11 cellular contexts compared by ENCODE assay signal in the genomic region with DNA sequence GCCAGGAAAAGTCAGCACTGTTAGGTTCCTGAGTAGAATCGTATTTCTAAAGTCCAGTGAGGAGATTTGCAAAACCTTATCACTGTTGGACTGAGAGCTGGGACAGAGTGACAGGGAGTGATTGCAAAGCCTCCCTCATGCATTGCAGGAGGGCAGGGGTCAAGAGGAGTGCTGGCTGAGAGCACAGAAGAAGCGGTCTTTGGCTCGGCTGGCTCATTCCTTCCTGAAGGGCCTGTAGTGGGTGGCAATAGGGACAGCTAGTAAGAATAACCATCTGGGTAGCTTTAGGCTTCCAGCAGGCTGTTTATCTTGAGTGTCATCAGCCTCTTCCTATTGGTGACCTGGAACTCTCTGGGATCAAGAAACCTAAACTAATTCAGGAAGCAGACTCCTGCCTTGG. TPM values are rescaled to one million over a fixed set of nuclear protein-coding genes. Genes with fewer than 3 reads are reported as not detected.
A peak's percentile ranks its signal among the peaks of the same experiment; 100 is the strongest.
DNase-seq lines count a peak whose midpoint lies in the region; ATAC-seq, FAIRE-seq and TF ChIP-seq lines count a peak whose summit lies in the region.
"Had no signal": no experiment of that assay in that cellular context is flagged by ENCODE, and none has a peak within 500 bp of the region (broad histone marks: within the 10 kb centered on the region; RNA-seq: fewer than 3 reads in every experiment).

No MANE protein-coding gene starts in this region.

- no peak overlapping the region for H2AFZ ChIP-seq in endothelial cell of umbilical vein (ENCODE audit: low read depth, low read length)

- peaks cover 0 to 4% of the 10 kb centered on the region in 2 experiments for H3K36me3 ChIP-seq in endothelial cell of umbilical vein (ENCODE audit: control insufficient read depth in 2 of 2, extremely low read depth in 1 of 2, insufficient read depth in 2 of 2, low read length in 2 of 2)
- H3K36me3 ChIP-seq in lung (ENCODE audit: control insufficient read depth in 2 of 2, insufficient read depth in 2 of 2, low read length in 2 of 2) = peaks cover 0 to 13% of the 10 kb centered on the region in 2 donors
- peaks cover 25% of the 10 kb centered on the region for H3K36me3 ChIP-seq in thoracic aorta

- TF ChIP-seq CTCF in endothelial cell of umbilical vein (IDR thresholded peaks at IDR 0.05; ENCODE audit: extremely low read depth in 1 of 2, insufficient read depth in 1 of 2, low read depth in 1 of 2, low read length in 2 of 2) (no peak), lung (IDR thresholded peaks at IDR 0.05; ENCODE audit: control extremely low read depth, extremely low read depth) (no peak), thoracic aorta (IDR thresholded peaks at IDR 0.05) (no peak)

- dilution Hi-C loops in endothelial cell of umbilical vein (cut with MboI; ENCODE audit: extremely low pct_ligation_motif_present, low sequenced_read_pairs) = no loop called here

- no peak overlapping the region for H3K4me3 ChIP-seq in endothelial cell of umbilical vein (replicated peaks in 1 of 3; ENCODE audit: insufficient read depth in 1 of 3, low read depth in 1 of 3, low read length in 3 of 3)
- H3K4me3 ChIP-seq in lung = no peak overlapping the region
- no peak overlapping the region for H3K4me3 ChIP-seq in thoracic aorta

- H3K9me1 ChIP-seq in endothelial cell of umbilical vein (replicated peaks; ENCODE audit: control insufficient read depth, extremely low read depth, insufficient read depth, low read length) = no peaks in the 10 kb centered on the region

- POLR2A ChIA-PET in endothelial cell of umbilical vein (lab: Charles Lee) = interaction anchor here (1.0 kb wide), 1 partner anchor 62 kb away, joined by 3 read pairs; no protein-coding TSS in a partner anchor

- DNase-seq in NCI-H2227 (lab: John Stamatoyannopoulos, UW; ENCODE audit: unreplicated experiment) = peak; percentile 48
- no peak for DNase-seq in NCI-H2227 treated with DMSO at 0.1 percent for 48 hours (lab: John Stamatoyannopoulos, UW)
- DNase-seq in endothelial cell of umbilical vein (ENCODE audit: low read depth, low spot score) = peak; percentile 37
- DNase-seq in lung (ENCODE audit: low spot score) = peak; percentile 82
- DNase-seq in thoracic aorta (ENCODE audit: low spot score) = no peak
- DNase-seq in NCI-H2171 (lab: John Stamatoyannopoulos, UW) = no peak
- no peak for DNase-seq in activated gamma-delta T cell (lab: John Stamatoyannopoulos, UW)
- no peak for DNase-seq in NCI-H2171 treated with DMSO at 0.1 percent for 48 hours (lab: John Stamatoyannopoulos, UW)
- DNase-seq: NCI-H510A, T1000 had no signal

- no peak for TF ChIP-seq POLR2A in endothelial cell of umbilical vein (IDR thresholded peaks at IDR 0.05; ENCODE audit: low read depth, low read length)

- WGBS in lung, 2 donors = 31 to 72% methylated on average over 3 of the region's 3 CpGs

- no TSS peak for BruUV-seq in endothelial cell of umbilical vein (replicated peaks; lab: Mats Ljungman, UMichigan)

- H3K9me3 ChIP-seq in endothelial cell of umbilical vein (replicated peaks; ENCODE audit: control insufficient read depth, insufficient read depth, low read length) (no peaks in the 10 kb centered on the region), lung (ENCODE audit: control insufficient read depth in 2 of 2, insufficient read depth in 1 of 2, low read length in 1 of 2) (no peaks in the 10 kb centered on the region), thoracic aorta (no peaks in the 10 kb centered on the region)

- no peak overlapping the region for H3K27ac ChIP-seq in endothelial cell of umbilical vein (ENCODE audit: insufficient read depth, low read depth, low read length)
- no peak overlapping the region for H3K27ac ChIP-seq in lung (ENCODE audit: low read depth in 1 of 2, low read length in 1 of 2)
- peak overlapping the region; percentile 3 to 23 for H3K27ac ChIP-seq in thoracic aorta
- H3K27ac ChIP-seq: 22Rv1 had no signal

- intact Hi-C loops in endothelial cell of umbilical vein (cut with micrococcal nuclease) = loop anchor here (2.0 kb wide), 1 partner anchor 54 kb away; the partner anchor contains the start of gene CD44

- FAIRE-seq in endothelial cell of umbilical vein (lab: Jason Lieb, UNC) = peak; percentile 26

- CTCF ChIA-PET in endothelial cell of umbilical vein (lab: Charles Lee) = interaction anchor here (0.9 to 1.5 kb wide), 4 partner anchors 9 to 270 kb away, joined by 3 to 5 read pairs (median 4); no protein-coding TSS in a partner anchor

- H3K9ac ChIP-seq in endothelial cell of umbilical vein (replicated peaks; ENCODE audit: extremely low read depth, insufficient read depth, low read length) = no peak overlapping the region

- peaks cover 3% of the 10 kb centered on the region for H4K20me1 ChIP-seq in endothelial cell of umbilical vein (replicated peaks; ENCODE audit: control insufficient read depth, extremely low read depth, insufficient read depth, low read length)

- peaks cover 11% of the 10 kb centered on the region for H3K4me1 ChIP-seq in endothelial cell of umbilical vein (ENCODE audit: control insufficient read depth, extremely low read depth, insufficient read depth, low read length)
- H3K4me1 ChIP-seq in lung (ENCODE audit: control insufficient read depth in 2 of 2, insufficient read depth in 2 of 2, low read length in 2 of 2) = peaks cover 8 to 9% of the 10 kb centered on the region in 2 donors
- H3K4me1 ChIP-seq in thoracic aorta (ENCODE audit: control insufficient read depth in 1 of 2, low read depth in 2 of 2) = peaks cover 10 to 11% of the 10 kb centered on the region in 2 donors

- H3K27me3 ChIP-seq in endothelial cell of umbilical vein (ENCODE audit: control insufficient read depth in 2 of 2, insufficient read depth in 2 of 2, low read length in 2 of 2) (no peaks in the 10 kb centered on the region), lung (ENCODE audit: control insufficient read depth, insufficient read depth) (no peaks in the 10 kb centered on the region), thoracic aorta (replicated peaks; ENCODE audit: insufficient read depth) (no peaks in the 10 kb centered on the region)

- peaks cover 30% of the 10 kb centered on the region for H3K79me2 ChIP-seq in endothelial cell of umbilical vein (ENCODE audit: control insufficient read depth, insufficient read depth, low read length)

- ATAC-seq in lung (ENCODE audit: insufficient read depth, low FRiP score) (peak; percentile 73), thoracic aorta (ENCODE audit: insufficient number of reproducible peaks, low FRiP score, low read depth) (no peak)

- no peak overlapping the region for H3K4me2 ChIP-seq in endothelial cell of umbilical vein (ENCODE audit: insufficient read depth, low read length)

TF ChIP-seq in endothelial cell of umbilical vein, 7 proteins besides CTCF, POLR2A, EP300 and RAD21:
- TF ChIP-seq EZH2 (IDR thresholded peaks at IDR 0.05; ENCODE audit: borderline replicate concordance, low read depth, low read length, severe bottlenecking) (no peak), MYC (IDR thresholded peaks at IDR 0.05; ENCODE audit: low read depth, low read length) (no peak), POLR2AphosphoS5 (IDR thresholded peaks at IDR 0.05; ENCODE audit: insufficient read depth, low read depth, low read length) (peak; percentile 80), GATA2 (IDR thresholded peaks at IDR 0.05; ENCODE audit: insufficient read depth, insufficient read length, low read depth, low read length) (peak; percentile 85), FOS (IDR thresholded peaks at IDR 0.05; ENCODE audit: borderline replicate concordance, insufficient read depth, low read length) (peak; percentile 21)

RNA-seq across cellular contexts. Expression of gene CD44, which starts 53.4 kb away (rescaled TPM):
- total RNA-seq in endothelial cell of umbilical vein (26.3 and 68.3 TPM in 2 replicates), lung (100 to 1,000 TPM; 533 to 556 TPM), thoracic aorta (100 to 1,000 TPM; 321 to 613 TPM)
- polyA plus RNA-seq in endothelial cell of umbilical vein (25.5 and 27.5 TPM in 2 replicates), lung (100 to 1,000 TPM; 115 to 636 TPM)
- polyA plus RNA-seq in endothelial cell of umbilical vein (2011; cell fraction: cytosol; rRNA removed) = 42.8 and 46.3 TPM in 2 replicates
- 27.3 and 33.4 TPM in 2 replicates for polyA plus RNA-seq in endothelial cell of umbilical vein (2011; cell fraction: nucleus; rRNA removed)
- 458 and 487 TPM in 2 replicates for polyA plus RNA-seq in endothelial cell of umbilical vein (2012)
- 41.8 and 46.8 TPM in 2 replicates for polyA minus RNA-seq in endothelial cell of umbilical vein
- polyA minus RNA-seq in endothelial cell of umbilical vein (2011; cell fraction: cytosol; rRNA and poly(A)+ RNA removed) = 191 TPM
- polyA minus RNA-seq in endothelial cell of umbilical vein (2011; cell fraction: nucleus; rRNA and poly(A)+ RNA removed) = 28.1 and 51.4 TPM in 2 replicates

Comparison
In these comparisons a context has a peak if more than half of its experiments do, and no peak if none do; other contexts are left out.
1. DNase-seq: peak in NCI-H2227 (single experiment), endothelial cell of umbilical vein (single experiment) and lung (single experiment); none in NCI-H2227 treated with DMSO at 0.1 percent for 48 hours (single experiment), thoracic aorta (single experiment), NCI-H2171 (single experiment), activated gamma-delta T cell (single experiment) and NCI-H2171 treated with DMSO at 0.1 percent for 48 hours (single experiment).
2. H3K27ac ChIP-seq: peak in thoracic aorta (2 of 2); none in endothelial cell of umbilical vein (single experiment) and lung (0 of 2).